Comparison of ENCODE assay signal across 1 cellular context in genomic region chr9:71725590-71726338, GRCh38.
TF ChIP-seq lines count a peak whose summit lies in the region.

No MANE protein-coding gene starts in this region.

TF ChIP-seq in K562, 482 proteins besides CTCF, POLR2A, EP300 and RAD21 (continued from another document and continues in another):
- TF ChIP-seq, protein P1, sequence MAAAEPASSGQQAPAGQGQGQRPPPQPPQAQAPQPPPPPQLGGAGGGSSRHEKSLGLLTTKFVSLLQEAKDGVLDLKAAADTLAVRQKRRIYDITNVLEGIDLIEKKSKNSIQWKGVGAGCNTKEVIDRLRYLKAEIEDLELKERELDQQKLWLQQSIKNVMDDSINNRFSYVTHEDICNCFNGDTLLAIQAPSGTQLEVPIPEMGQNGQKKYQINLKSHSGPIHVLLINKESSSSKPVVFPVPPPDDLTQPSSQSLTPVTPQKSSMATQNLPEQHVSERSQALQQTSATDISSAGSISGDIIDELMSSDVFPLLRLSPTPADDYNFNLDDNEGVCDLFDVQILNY (CRISPR knock-in tag; IDR thresholded peaks at IDR 0.05), result no peak
- TF ChIP-seq TAF7 (tag; IDR thresholded peaks at IDR 0.05) (no peak), NFE2 (IDR thresholded peaks at IDR 0.05; ENCODE audit: low read depth) (peak; percentile 41; the same call in 1 of the 2 replicates), JUND (IDR thresholded peaks at IDR 0.05; ENCODE audit: borderline replicate concordance, low read depth, low read length) (peak; percentile 95), JUND (tag; IDR thresholded peaks at IDR 0.05; ENCODE audit: borderline replicate concordance, low read depth, low read length) (peak; percentile 88; the same call in 2 of the 3 replicates), NFYB (IDR thresholded peaks at IDR 0.05; ENCODE audit: extremely low read depth, insufficient read length) (no peak), ZNF165 (CRISPR knock-in tag; IDR thresholded peaks at IDR 0.05; ENCODE audit: borderline replicate concordance) (no peak), NCOR1 (IDR thresholded peaks at IDR 0.05) (peak; percentile 39; the same call in 1 of the 2 replicates), EZH2 (IDR thresholded peaks at IDR 0.05; ENCODE audit: borderline replicate concordance, low read depth, low read length) (no peak), ZBTB9 (CRISPR knock-in tag; IDR thresholded peaks at IDR 0.05) (no peak), GABPA (tag; conservative IDR thresholded peaks at IDR 0.05; ENCODE audit: low read depth) (no peak), RNF2 (IDR thresholded peaks at IDR 0.05) (no peak), FOS (IDR thresholded peaks at IDR 0.05; ENCODE audit: extremely low read depth, insufficient read length) (no peak), ZNF175 (CRISPR knock-in tag; IDR thresholded peaks at IDR 0.05; ENCODE audit: low read depth) (no peak), ZNF780A (CRISPR knock-in tag; IDR thresholded peaks at IDR 0.05) (no peak), CEBPB (tag; IDR thresholded peaks at IDR 0.05) (peak; percentile 81), TAF9B (IDR thresholded peaks at IDR 0.05; ENCODE audit: partially characterized antibody) (no peak), ZNF3 (CRISPR knock-in tag; IDR thresholded peaks at IDR 0.05) (no peak), SMAD3 (CRISPR knock-in tag; conservative IDR thresholded peaks at IDR 0.05) (no peak), MTA2 (IDR thresholded peaks at IDR 0.05; ENCODE audit: low read depth) (no peak), POLR2AphosphoS2 (IDR thresholded peaks at IDR 0.05; ENCODE audit: low read length) (no peak), PHB2 (IDR thresholded peaks at IDR 0.05; ENCODE audit: low read depth) (no peak), CCAR2 (IDR thresholded peaks at IDR 0.05; ENCODE audit: low read depth, low read length) (no peak), BRD4 (IDR thresholded peaks at IDR 0.05) (no peak), ZBTB40 (IDR thresholded peaks at IDR 0.05) (no peak), ZBTB40 (CRISPR knock-in tag; IDR thresholded peaks at IDR 0.05) (no peak), DPF2 (IDR thresholded peaks at IDR 0.05) (peak; percentile 81), ZNF407 (IDR thresholded peaks at IDR 0.05; ENCODE audit: low read depth) (no peak), ZNF740 (CRISPR knock-in tag; IDR thresholded peaks at IDR 0.05) (no peak), ZNF740 (tag; IDR thresholded peaks at IDR 0.05) (no peak)
- TF ChIP-seq, protein P2, sequence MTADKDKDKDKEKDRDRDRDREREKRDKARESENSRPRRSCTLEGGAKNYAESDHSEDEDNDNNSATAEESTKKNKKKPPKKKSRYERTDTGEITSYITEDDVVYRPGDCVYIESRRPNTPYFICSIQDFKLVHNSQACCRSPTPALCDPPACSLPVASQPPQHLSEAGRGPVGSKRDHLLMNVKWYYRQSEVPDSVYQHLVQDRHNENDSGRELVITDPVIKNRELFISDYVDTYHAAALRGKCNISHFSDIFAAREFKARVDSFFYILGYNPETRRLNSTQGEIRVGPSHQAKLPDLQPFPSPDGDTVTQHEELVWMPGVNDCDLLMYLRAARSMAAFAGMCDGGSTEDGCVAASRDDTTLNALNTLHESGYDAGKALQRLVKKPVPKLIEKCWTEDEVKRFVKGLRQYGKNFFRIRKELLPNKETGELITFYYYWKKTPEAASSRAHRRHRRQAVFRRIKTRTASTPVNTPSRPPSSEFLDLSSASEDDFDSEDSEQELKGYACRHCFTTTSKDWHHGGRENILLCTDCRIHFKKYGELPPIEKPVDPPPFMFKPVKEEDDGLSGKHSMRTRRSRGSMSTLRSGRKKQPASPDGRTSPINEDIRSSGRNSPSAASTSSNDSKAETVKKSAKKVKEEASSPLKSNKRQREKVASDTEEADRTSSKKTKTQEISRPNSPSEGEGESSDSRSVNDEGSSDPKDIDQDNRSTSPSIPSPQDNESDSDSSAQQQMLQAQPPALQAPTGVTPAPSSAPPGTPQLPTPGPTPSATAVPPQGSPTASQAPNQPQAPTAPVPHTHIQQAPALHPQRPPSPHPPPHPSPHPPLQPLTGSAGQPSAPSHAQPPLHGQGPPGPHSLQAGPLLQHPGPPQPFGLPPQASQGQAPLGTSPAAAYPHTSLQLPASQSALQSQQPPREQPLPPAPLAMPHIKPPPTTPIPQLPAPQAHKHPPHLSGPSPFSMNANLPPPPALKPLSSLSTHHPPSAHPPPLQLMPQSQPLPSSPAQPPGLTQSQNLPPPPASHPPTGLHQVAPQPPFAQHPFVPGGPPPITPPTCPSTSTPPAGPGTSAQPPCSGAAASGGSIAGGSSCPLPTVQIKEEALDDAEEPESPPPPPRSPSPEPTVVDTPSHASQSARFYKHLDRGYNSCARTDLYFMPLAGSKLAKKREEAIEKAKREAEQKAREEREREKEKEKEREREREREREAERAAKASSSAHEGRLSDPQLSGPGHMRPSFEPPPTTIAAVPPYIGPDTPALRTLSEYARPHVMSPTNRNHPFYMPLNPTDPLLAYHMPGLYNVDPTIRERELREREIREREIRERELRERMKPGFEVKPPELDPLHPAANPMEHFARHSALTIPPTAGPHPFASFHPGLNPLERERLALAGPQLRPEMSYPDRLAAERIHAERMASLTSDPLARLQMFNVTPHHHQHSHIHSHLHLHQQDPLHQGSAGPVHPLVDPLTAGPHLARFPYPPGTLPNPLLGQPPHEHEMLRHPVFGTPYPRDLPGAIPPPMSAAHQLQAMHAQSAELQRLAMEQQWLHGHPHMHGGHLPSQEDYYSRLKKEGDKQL (CRISPR knock-in tag; IDR thresholded peaks at IDR 0.05; ENCODE audit: borderline replicate concordance), result no peak
